ENCODE assay signal across 1 cellular context in the genomic region with DNA sequence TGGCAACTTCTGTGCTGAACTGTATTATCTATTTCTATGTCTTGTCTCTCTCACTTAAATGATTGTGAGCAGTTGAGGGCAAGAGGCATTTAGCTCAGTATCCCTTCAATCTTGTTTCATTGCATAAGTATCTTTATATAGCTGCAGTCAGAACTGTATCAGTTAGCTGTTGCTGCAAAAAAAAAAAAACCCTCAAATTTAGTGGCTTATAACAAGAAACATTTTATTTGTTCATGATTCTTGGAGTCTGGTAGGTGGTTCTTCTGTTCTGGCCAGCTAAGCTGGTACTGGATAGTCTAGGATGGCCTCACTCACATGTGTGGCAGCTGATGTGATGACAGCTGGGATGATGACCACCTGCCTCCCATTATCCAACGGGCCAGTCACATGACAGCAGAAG.
TF ChIP-seq lines count a peak whose summit lies in the region.

No MANE protein-coding gene starts in this region.

TF ChIP-seq in HCT116, 20 proteins besides CTCF, POLR2A, EP300 and RAD21 (continued from another document):
- TF ChIP-seq, protein P1, sequence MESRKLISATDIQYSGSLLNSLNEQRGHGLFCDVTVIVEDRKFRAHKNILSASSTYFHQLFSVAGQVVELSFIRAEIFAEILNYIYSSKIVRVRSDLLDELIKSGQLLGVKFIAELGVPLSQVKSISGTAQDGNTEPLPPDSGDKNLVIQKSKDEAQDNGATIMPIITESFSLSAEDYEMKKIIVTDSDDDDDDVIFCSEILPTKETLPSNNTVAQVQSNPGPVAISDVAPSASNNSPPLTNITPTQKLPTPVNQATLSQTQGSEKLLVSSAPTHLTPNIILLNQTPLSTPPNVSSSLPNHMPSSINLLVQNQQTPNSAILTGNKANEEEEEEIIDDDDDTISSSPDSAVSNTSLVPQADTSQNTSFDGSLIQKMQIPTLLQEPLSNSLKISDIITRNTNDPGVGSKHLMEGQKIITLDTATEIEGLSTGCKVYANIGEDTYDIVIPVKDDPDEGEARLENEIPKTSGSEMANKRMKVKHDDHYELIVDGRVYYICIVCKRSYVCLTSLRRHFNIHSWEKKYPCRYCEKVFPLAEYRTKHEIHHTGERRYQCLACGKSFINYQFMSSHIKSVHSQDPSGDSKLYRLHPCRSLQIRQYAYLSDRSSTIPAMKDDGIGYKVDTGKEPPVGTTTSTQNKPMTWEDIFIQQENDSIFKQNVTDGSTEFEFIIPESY (IDR thresholded peaks at IDR 0.05; ENCODE audit: extremely low read depth, insufficient replicate concordance, low read length): no peak
- no peak for TF ChIP-seq SP1 (IDR thresholded peaks at IDR 0.05; ENCODE audit: low read depth)
- TF ChIP-seq CEBPB (IDR thresholded peaks at IDR 0.05; ENCODE audit: low read depth): no peak
- no peak for TF ChIP-seq JUND (IDR thresholded peaks at IDR 0.05)
- TF ChIP-seq CBX3 (IDR thresholded peaks at IDR 0.05; ENCODE audit: low read depth): no peak
- no peak for TF ChIP-seq REST (IDR thresholded peaks at IDR 0.05; ENCODE audit: low read depth)
- no peak for TF ChIP-seq POLR2AphosphoS5 (IDR thresholded peaks at IDR 0.05; ENCODE audit: low read depth, low read length)
- no peak for TF ChIP-seq TCF7L2 (IDR thresholded peaks at IDR 0.05; ENCODE audit: borderline replicate concordance, extremely low read depth, insufficient read depth, insufficient read length)
- no peak for TF ChIP-seq ATF3 (IDR thresholded peaks at IDR 0.05)
- TF ChIP-seq, protein P2, sequence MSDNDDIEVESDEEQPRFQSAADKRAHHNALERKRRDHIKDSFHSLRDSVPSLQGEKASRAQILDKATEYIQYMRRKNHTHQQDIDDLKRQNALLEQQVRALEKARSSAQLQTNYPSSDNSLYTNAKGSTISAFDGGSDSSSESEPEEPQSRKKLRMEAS (IDR thresholded peaks at IDR 0.05): no peak
- TF ChIP-seq SRF (IDR thresholded peaks at IDR 0.05; ENCODE audit: low read depth): no peak
- TF ChIP-seq ZNF274 (IDR thresholded peaks at IDR 0.05; ENCODE audit: low read depth, low read length): no peak
- no peak for TF ChIP-seq ZFX (IDR thresholded peaks at IDR 0.05)
